ENCODE assay signal across 1 cellular context in the genomic region with DNA sequence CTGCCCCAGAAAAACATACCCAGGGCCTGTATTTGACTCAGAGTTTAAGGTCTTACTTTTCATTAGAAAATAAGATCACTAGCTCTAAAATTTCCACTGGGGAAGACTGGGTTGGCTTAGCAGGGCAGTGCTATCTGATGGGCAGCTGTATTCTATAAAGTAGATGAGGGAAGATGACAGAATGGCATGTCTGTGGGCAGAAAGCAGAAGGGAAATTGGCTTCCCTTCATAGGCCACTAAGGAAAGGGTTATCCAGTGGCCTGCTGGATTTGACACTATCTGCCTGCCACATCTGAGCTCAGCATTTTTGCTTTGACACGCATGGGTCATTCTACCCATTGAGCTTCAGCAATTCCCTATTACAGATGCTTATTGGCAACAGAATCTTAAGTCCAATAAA.
TF ChIP-seq lines count a peak whose summit lies in the region.

No MANE protein-coding gene starts in this region.

TF ChIP-seq in IMR-90, 13 proteins besides CTCF, POLR2A, EP300 and RAD21 (continued from another document):
- TF ChIP-seq RFX5 (IDR thresholded peaks at IDR 0.05; ENCODE audit: low read depth, low read length) (no peak), MXI1 (IDR thresholded peaks at IDR 0.05; ENCODE audit: borderline replicate concordance, low read depth, low read length) (no peak)
- TF ChIP-seq, protein P1, sequence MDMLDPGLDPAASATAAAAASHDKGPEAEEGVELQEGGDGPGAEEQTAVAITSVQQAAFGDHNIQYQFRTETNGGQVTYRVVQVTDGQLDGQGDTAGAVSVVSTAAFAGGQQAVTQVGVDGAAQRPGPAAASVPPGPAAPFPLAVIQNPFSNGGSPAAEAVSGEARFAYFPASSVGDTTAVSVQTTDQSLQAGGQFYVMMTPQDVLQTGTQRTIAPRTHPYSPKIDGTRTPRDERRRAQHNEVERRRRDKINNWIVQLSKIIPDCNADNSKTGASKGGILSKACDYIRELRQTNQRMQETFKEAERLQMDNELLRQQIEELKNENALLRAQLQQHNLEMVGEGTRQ (IDR thresholded peaks at IDR 0.05; ENCODE audit: low read depth, low read length) = no peak
TF ChIP-seq in IMR-90: peak in this region for 0.
